ENCODE assay signal across 8 cellular contexts in the genomic region with DNA sequence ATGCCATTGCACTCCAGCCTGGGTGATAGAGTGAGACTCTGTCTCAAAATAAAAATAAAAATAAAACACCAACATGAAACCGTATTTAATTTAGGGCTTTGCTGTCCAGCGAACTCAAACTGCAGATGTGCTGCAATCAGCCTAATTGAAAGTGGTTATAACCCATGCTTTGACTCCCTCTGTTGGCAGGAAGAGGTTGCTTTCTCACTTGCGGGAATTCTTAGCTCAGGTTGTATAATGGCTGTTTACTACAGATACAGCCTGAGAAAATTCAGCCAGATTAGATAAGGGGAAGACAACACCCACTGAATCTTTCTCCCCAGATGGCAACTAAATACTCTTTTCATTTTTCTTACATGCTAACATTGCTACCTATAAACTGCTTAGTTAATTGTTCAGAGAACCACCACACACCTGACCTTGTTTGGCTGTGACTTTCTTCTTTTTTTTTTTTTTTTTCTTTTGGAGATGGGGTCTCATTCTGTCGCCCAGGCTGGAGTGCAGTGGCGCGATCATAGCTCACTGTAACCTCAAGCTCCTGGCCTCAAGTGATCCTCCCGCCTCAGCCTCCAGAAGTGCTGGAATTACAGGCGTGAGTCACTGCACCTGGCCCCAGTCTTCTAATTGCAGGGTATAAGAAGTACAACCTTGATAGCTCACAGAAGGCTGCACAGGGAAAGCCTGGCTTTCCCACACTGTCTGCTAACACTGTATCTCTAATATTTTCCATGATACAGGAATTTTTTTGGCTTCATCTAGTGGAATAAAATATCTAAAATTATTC. TPM values are rescaled to one million over a fixed set of nuclear protein-coding genes. Genes with fewer than 3 reads are reported as not detected.
DNase-seq lines count a peak whose midpoint lies in the region; ATAC-seq and TF ChIP-seq lines count a peak whose summit lies in the region.

No MANE protein-coding gene starts in this region.

- H2AFZ ChIP-seq in parathyroid adenoma: no peak overlapping the region

- no peak overlapping the region for H3K4me2 ChIP-seq in parathyroid adenoma (ENCODE audit: low read length)

- peak; percentile 48 for TF ChIP-seq CTCF in parathyroid adenoma (IDR thresholded peaks at IDR 0.05)

- H3K9ac ChIP-seq in parathyroid adenoma: no peak overlapping the region

- H3K9me3 ChIP-seq in parathyroid adenoma (ENCODE audit: control insufficient read depth, low read length): no peaks in the 10 kb centered on the region

- H3K27me3 ChIP-seq in parathyroid adenoma (ENCODE audit: control insufficient read depth, insufficient read depth, low read length): no peaks in the 10 kb centered on the region

- DNase-seq in DMS79 (lab: John Stamatoyannopoulos, UW): peak; percentile 57
- peak; percentile 64 for DNase-seq in HS-27A (ENCODE audit: low read depth)
- DNase-seq in NCI-H774 (lab: John Stamatoyannopoulos, UW): peak; percentile 44
- peak; percentile 60 for DNase-seq in activated CD8-positive, alpha-beta T cell treated with anti-CD3 and anti-CD28 coated beads, Interleukin-2, amount 10 ng/mL, durations not matched to agents 7 days and 5 days
- DNase-seq in fibroblast of peridontal ligament (ENCODE audit: extremely low read depth): peak; percentile 91

- CTCF ChIA-PET in activated CD8-positive, alpha-beta T cell treated with anti-CD3 and anti-CD28 coated beads, Interleukin-2, amount 10 ng/mL, durations not matched to agents 7 days and 5 days (lab: Charles Lee): interaction anchor here (0.6 to 5.2 kb wide), 36 partner anchors 16 to 1013 kb away, joined by 3 to 133 read pairs (median 4); partner anchors contain the start of genes DNTTIP2, FNBP1L, MTF2 and RPL5

- peaks cover 4% of the 10 kb centered on the region for H3K4me1 ChIP-seq in parathyroid adenoma

- peaks cover 3% of the 10 kb centered on the region for H3K36me3 Mint-ChIP-seq in activated CD8-positive, alpha-beta T cell treated with anti-CD3 and anti-CD28 coated beads, Interleukin-2, amount 10 ng/mL, durations not matched to agents 7 days and 5 days (ENCODE audit: low read depth)

- peaks cover 31% of the 10 kb centered on the region for H3K4me1 Mint-ChIP-seq in activated CD8-positive, alpha-beta T cell treated with anti-CD3 and anti-CD28 coated beads, Interleukin-2, amount 10 ng/mL, durations not matched to agents 7 days and 5 days (ENCODE audit: low read depth)

- peaks cover 6% of the 10 kb centered on the region for H3K27me3 Mint-ChIP-seq in activated CD8-positive, alpha-beta T cell treated with anti-CD3 and anti-CD28 coated beads, Interleukin-2, amount 10 ng/mL, durations not matched to agents 7 days and 5 days (ENCODE audit: low read depth)

- H3K9me3 Mint-ChIP-seq in activated CD8-positive, alpha-beta T cell treated with anti-CD3 and anti-CD28 coated beads, Interleukin-2, amount 10 ng/mL, durations not matched to agents 7 days and 5 days (ENCODE audit: insufficient read depth): no peaks in the 10 kb centered on the region

- no peak overlapping the region for H3K27ac Mint-ChIP-seq in activated CD8-positive, alpha-beta T cell treated with anti-CD3 and anti-CD28 coated beads, Interleukin-2, amount 10 ng/mL, durations not matched to agents 7 days and 5 days

- no peak overlapping the region for H3K27ac ChIP-seq in parathyroid adenoma

- H3K79me2 ChIP-seq in parathyroid adenoma: no peaks in the 10 kb centered on the region

- no peak overlapping the region for H3K4me3 Mint-ChIP-seq in activated CD8-positive, alpha-beta T cell treated with anti-CD3 and anti-CD28 coated beads, Interleukin-2, amount 10 ng/mL, durations not matched to agents 7 days and 5 days

- ATAC-seq in activated CD8-positive, alpha-beta T cell treated with anti-CD3 and anti-CD28 coated beads, Interleukin-2, amount 10 ng/mL, durations not matched to agents 7 days and 5 days: no peak
- ATAC-seq in HG03378 (IDR thresholded peaks at IDR 0.05; ENCODE audit: unreplicated experiment) (no peak), GM21515 (IDR thresholded peaks at IDR 0.05; ENCODE audit: unreplicated experiment) (no peak)

- POLR2A ChIA-PET in activated CD8-positive, alpha-beta T cell treated with anti-CD3 and anti-CD28 coated beads, Interleukin-2, amount 10 ng/mL, durations not matched to agents 7 days and 5 days (lab: Charles Lee): interaction anchor here (0.6 to 1.1 kb wide), 3 partner anchors 109 to 505 kb away, joined by 3 to 4 read pairs (median 3); no protein-coding TSS in a partner anchor

- H3K4me3 ChIP-seq in parathyroid adenoma (ENCODE audit: low read depth, low read length): no peak overlapping the region

- H3K36me3 ChIP-seq in parathyroid adenoma (ENCODE audit: control insufficient read depth, insufficient read depth, low read length): no peaks in the 10 kb centered on the region

RNA-seq across cellular contexts. Expression of gene DNTTIP2, which starts 34.6 kb away (rescaled TPM):
- 10 to 100 TPM; 67.6 to 72.1 TPM for total RNA-seq in activated CD8-positive, alpha-beta T cell treated with anti-CD3 and anti-CD28 coated beads, Interleukin-2, amount 10 ng/mL, durations not matched to agents 7 days and 5 days
